ENCODE assay signal across 1 cellular context in the genomic region with DNA sequence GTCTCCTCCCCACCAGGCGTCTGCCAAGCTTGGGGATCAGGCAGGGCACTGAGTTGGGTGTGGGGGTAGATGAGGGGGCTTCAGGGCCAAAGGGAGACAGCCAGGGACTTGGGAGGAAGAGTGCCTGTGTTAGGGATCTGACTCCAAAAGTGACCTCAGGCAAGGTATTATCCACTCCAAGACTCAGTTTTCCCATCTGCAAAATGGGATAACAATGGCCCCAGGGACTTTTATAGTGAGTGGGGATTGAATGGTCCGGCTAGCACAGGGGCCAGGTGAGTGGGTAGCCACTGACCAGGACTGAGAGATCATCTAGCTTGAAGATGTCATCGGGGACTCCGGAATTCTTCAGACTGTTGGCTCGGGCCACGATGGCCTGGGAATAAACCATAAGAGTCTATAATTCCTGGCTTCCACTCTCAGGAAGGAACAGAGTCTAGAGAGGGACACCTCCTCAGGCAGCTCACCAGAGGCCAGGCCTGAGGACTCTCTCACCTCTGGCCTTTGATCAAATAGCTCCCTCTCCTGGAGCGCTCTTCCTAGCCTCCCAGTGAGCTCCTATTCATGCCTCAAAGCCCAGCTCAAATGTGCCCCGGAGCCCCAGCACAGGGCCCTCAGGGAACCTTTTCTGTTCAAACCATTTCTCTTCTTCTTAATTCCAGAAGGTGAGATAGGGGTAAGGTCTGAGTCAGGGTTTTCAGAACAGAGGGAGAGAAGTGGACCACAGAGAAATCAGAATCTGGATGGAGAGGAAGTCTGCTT.
TF ChIP-seq lines count a peak whose summit lies in the region.

No MANE protein-coding gene starts in this region.

TF ChIP-seq in H1, 55 proteins besides CTCF, POLR2A, EP300 and RAD21:
- TF ChIP-seq RXRA (IDR thresholded peaks at IDR 0.05; ENCODE audit: insufficient read depth, low read depth, low read length) = no peak
- TF ChIP-seq POLR2AphosphoS5 (IDR thresholded peaks at IDR 0.05; ENCODE audit: low read depth, low read length) = no peak
- no peak for TF ChIP-seq SP1 (IDR thresholded peaks at IDR 0.05; ENCODE audit: low read depth, low read length)
- no peak for TF ChIP-seq CEBPB (IDR thresholded peaks at IDR 0.05; ENCODE audit: low read depth, low read length)
- no peak for TF ChIP-seq BRCA1 (IDR thresholded peaks at IDR 0.05; ENCODE audit: low read depth, low read length)
- TF ChIP-seq GTF2F1 (IDR thresholded peaks at IDR 0.05; ENCODE audit: borderline replicate concordance, low read depth, low read length) = no peak
- TF ChIP-seq GABPA (IDR thresholded peaks at IDR 0.05; ENCODE audit: borderline replicate concordance, insufficient read depth, low read length) = no peak
- TF ChIP-seq MAFK (IDR thresholded peaks at IDR 0.05; ENCODE audit: low read depth, low read length) = no peak
- TF ChIP-seq NANOG (IDR thresholded peaks at IDR 0.05; ENCODE audit: insufficient read depth, low read depth, low read length, poor library complexity, severe bottlenecking) = no peak
